16 cellular contexts compared by ENCODE assay signal in genomic region chr4:75737398-75737797, GRCh38. TPM values are rescaled to one million over a fixed set of nuclear protein-coding genes. Genes with fewer than 3 reads are reported as not detected.
A peak's percentile ranks its signal among the peaks of the same experiment; 100 is the strongest.
DNase-seq lines count a peak whose midpoint lies in the region; ATAC-seq, FAIRE-seq and TF ChIP-seq lines count a peak whose summit lies in the region.
"Had no signal": no experiment of that assay in that cellular context is flagged by ENCODE, and none has a peak within 500 bp of the region (broad histone marks: within the 10 kb centered on the region; RNA-seq: fewer than 3 reads in every experiment).

No MANE protein-coding gene starts in this region.

- WGBS in HepG2 (ENCODE audit: low lambda C conversion rate) = 90% methylated on average over 2 of the region's 2 CpGs
- WGBS in right lobe of liver (ENCODE audit: insufficient coverage, low coverage, low lambda C conversion rate, missing lambda C conversion rate) = 67% methylated on average over 1 of the region's 2 CpGs

- peaks cover 52% of the 10 kb centered on the region for H3K79me2 ChIP-seq in HepG2 (ENCODE audit: insufficient read depth, low read length)

- no peak for FAIRE-seq in HepG2 (lab: Jason Lieb, UNC)
- FAIRE-seq: A204.1, GM18507 had no signal

- H3K4me3 ChIP-seq in HepG2 (replicated peaks in 1 of 3; ENCODE audit: insufficient read depth in 1 of 3, low read depth in 2 of 3, low read length in 3 of 3) (no peak overlapping the region), right lobe of liver (no peak overlapping the region), cardiac muscle cell (no peak overlapping the region)

- peak overlapping the region; percentile 40 for H3K27ac Mint-ChIP-seq in nephron progenitor cell
- H3K27ac Mint-ChIP-seq: B cell; CD4-positive, alpha-beta T cell had no signal

- TF ChIP-seq RAD21 in HepG2 (CRISPR knock-in tag; IDR thresholded peaks at IDR 0.05) = no peak

- peak overlapping the region; percentile 27 for H3K27ac ChIP-seq in HepG2 (ENCODE audit: extremely low read length, insufficient read depth, low read length)
- peak overlapping the region in 1 of 3 donors; percentile 29 for H3K27ac ChIP-seq in right lobe of liver
- H3K27ac ChIP-seq in cardiac muscle cell = peak overlapping the region; percentile 73
- H3K27ac ChIP-seq: HL-60 had no signal

- CTCF ChIA-PET in HepG2 (lab: Yijun Ruan, JAX; ENCODE audit: low intra/inter-chr PET ratio, low total read pairs) = no interaction called here

- no peaks in the 10 kb centered on the region for H3K9me3 ChIP-seq in HepG2 (ENCODE audit: low read length)
- no peaks in the 10 kb centered on the region for H3K9me3 ChIP-seq in right lobe of liver
- H3K9me3 ChIP-seq in cardiac muscle cell (ENCODE audit: low read depth) = no peaks in the 10 kb centered on the region

- no peak for TF ChIP-seq CTCF in HepG2 (CRISPR knock-in tag; IDR thresholded peaks at IDR 0.05)
- TF ChIP-seq CTCF in right lobe of liver (IDR thresholded peaks at IDR 0.05) = no peak
- no peak for TF ChIP-seq CTCF in cardiac muscle cell (IDR thresholded peaks at IDR 0.05; ENCODE audit: low read depth, low read length)
- no peak for TF ChIP-seq CTCF in nephron progenitor cell (IDR thresholded peaks at IDR 0.05)

- peaks cover 14% of the 10 kb centered on the region; the same call in 1 of the 2 replicates for H4K20me1 ChIP-seq in HepG2 (ENCODE audit: insufficient read depth, low read length)

- H3K4me1 Mint-ChIP-seq in nephron progenitor cell = no peaks in the 10 kb centered on the region

- TF ChIP-seq POLR2A in HepG2 (IDR thresholded peaks at IDR 0.05; ENCODE audit: insufficient read depth in 1 of 2, low read depth in 2 of 2, low read length in 2 of 2) = no peak
- no peak for TF ChIP-seq POLR2A in right lobe of liver (IDR thresholded peaks at IDR 0.05)

- POLR2A ChIA-PET in HepG2 (lab: Yijun Ruan, JAX) = interaction anchor here (1.5 to 2.2 kb wide), 2 partner anchors 10 to 13 kb away, joined by 3 to 11 read pairs; partner anchors contain the start of gene USO1

- in situ Hi-C loops in HepG2 (cut with HindIII; ENCODE audit: extremely low pct_ligation_motif_present, low pct_unique_long_range_greater_than_20kb) = no loop called here

- H3K36me3 Mint-ChIP-seq in nephron progenitor cell (ENCODE audit: low read depth) = peaks cover 32% of the 10 kb centered on the region

- no peaks in the 10 kb centered on the region; a peak in 1 of 5 replicates for H3K36me3 ChIP-seq in HepG2 (replicated peaks in 1 of 2; ENCODE audit: control insufficient read depth in 1 of 2, insufficient read depth in 2 of 2, low read length in 2 of 2)
- no peaks in the 10 kb centered on the region for H3K36me3 ChIP-seq in right lobe of liver
- H3K36me3 ChIP-seq in cardiac muscle cell = no peaks in the 10 kb centered on the region

- H3K4me2 ChIP-seq in HepG2 (ENCODE audit: low read depth, low read length) = no peak overlapping the region

- peaks cover 24% of the 10 kb centered on the region for H3K4me1 ChIP-seq in HepG2 (ENCODE audit: insufficient read depth, low read length)
- peaks cover 0 to 14% (median 0%) of the 10 kb centered on the region in 4 donors for H3K4me1 ChIP-seq in right lobe of liver
- peaks cover 14% of the 10 kb centered on the region for H3K4me1 ChIP-seq in cardiac muscle cell (ENCODE audit: low read depth)

- ATAC-seq in HepG2 (peak; percentile 71), right lobe of liver (no peak), GM21367 (IDR thresholded peaks at IDR 0.05; ENCODE audit: unreplicated experiment) (no peak), GM21529 (IDR thresholded peaks at IDR 0.05; ENCODE audit: unreplicated experiment) (no peak)
- ATAC-seq: HCT116 had no signal

- no peak overlapping the region for H2AFZ ChIP-seq in HepG2 (ENCODE audit: low read length)

- H3K27me3 Mint-ChIP-seq in nephron progenitor cell (ENCODE audit: low read depth, poor library complexity) = no peaks in the 10 kb centered on the region
- H3K27me3 Mint-ChIP-seq: B cell; CD4-positive, alpha-beta T cell had no signal

- DNase-seq in HepG2 (ENCODE audit: low spot score) (no peak), right lobe of liver (no peak), cardiac muscle cell (ENCODE audit: low read depth in 1 of 2, low spot score in 1 of 2) (peak in 1 of 2 donors; percentile 37), nephron progenitor cell (no peak), NCI-H1436 treated with DMSO at 0.1 percent for 48 hours (lab: John Stamatoyannopoulos, UW) (no peak)
- DNase-seq: C1 segment of cervical spinal cord; Calu3; CD4-positive, alpha-beta T cell; DMS 273 treated with DMSO at 0.1 percent for 48 hours had no signal

- intact Hi-C loops in HepG2 (cut with micrococcal nuclease; ENCODE audit: unreplicated experiment) = no loop called here
- intact Hi-C loops in right lobe of liver (cut with DNase I) = no loop called here

- no peak overlapping the region for H3K9ac ChIP-seq in HepG2 (ENCODE audit: insufficient read depth, low read depth, low read length)

- peaks cover 22% of the 10 kb centered on the region for H3K9me3 Mint-ChIP-seq in nephron progenitor cell
- H3K9me3 Mint-ChIP-seq: CD4-positive, alpha-beta T cell had no signal

- H3K27me3 ChIP-seq in HepG2 (ENCODE audit: control insufficient read depth in 1 of 2, insufficient read depth in 2 of 2, low read length in 2 of 2) = no peaks in the 10 kb centered on the region
- H3K27me3 ChIP-seq in right lobe of liver = no peaks in the 10 kb centered on the region
- H3K27me3 ChIP-seq in cardiac muscle cell = no peaks in the 10 kb centered on the region

- no peak overlapping the region for H3K4me3 Mint-ChIP-seq in nephron progenitor cell
- H3K4me3 Mint-ChIP-seq: B cell; CD4-positive, alpha-beta T cell had no signal

- no TSS peak for BruUV-seq in HepG2 (replicated peaks; lab: Mats Ljungman, UMichigan)

- TF ChIP-seq EP300 in HepG2 (IDR thresholded peaks at IDR 0.05; ENCODE audit: low read depth in 2 of 2, low read length in 2 of 2) (no peak), HepG2 (CRISPR knock-in tag; IDR thresholded peaks at IDR 0.05; ENCODE audit: borderline replicate concordance) (no peak)

TF ChIP-seq in HepG2, 621 proteins besides CTCF, POLR2A, EP300 and RAD21:
- TF ChIP-seq, protein P1, sequence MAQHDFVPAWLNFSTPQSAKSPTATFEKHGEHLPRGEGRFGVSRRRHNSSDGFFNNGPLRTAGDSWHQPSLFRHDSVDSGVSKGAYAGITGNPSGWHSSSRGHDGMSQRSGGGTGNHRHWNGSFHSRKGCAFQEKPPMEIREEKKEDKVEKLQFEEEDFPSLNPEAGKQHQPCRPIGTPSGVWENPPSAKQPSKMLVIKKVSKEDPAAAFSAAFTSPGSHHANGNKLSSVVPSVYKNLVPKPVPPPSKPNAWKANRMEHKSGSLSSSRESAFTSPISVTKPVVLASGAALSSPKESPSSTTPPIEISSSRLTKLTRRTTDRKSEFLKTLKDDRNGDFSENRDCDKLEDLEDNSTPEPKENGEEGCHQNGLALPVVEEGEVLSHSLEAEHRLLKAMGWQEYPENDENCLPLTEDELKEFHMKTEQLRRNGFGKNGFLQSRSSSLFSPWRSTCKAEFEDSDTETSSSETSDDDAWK (CRISPR knock-in tag; IDR thresholded peaks at IDR 0.05) = no peak
- TF ChIP-seq ZNF17 (CRISPR knock-in tag; IDR thresholded peaks at IDR 0.05) (no peak), ZNF879 (CRISPR knock-in tag; IDR thresholded peaks at IDR 0.05) (no peak), ZBTB38 (CRISPR knock-in tag; IDR thresholded peaks at IDR 0.05) (no peak), SMAD9 (CRISPR knock-in tag; IDR thresholded peaks at IDR 0.05) (no peak)

RNA-seq across cellular contexts. Expression of gene USO1, which starts 13.0 kb away (rescaled TPM):
- total RNA-seq in HepG2 (2016; rRNA removed; fragmentation: Illumina TruSeq; extraction: Trizol) (87.7 and 111 TPM in 2 replicates), right lobe of liver (10 to 100 TPM; 43.7 to 64.0 (median 49.4) TPM), cardiac muscle cell (45.1 and 47.9 TPM in 2 replicates)
- 8.7 and 10.1 TPM in 2 replicates for total RNA-seq in HepG2 (2016; cell fraction: cytosol; rRNA removed; fragmentation: Illumina TruSeq; extraction: Trizol; ENCODE audit: low read depth)
- total RNA-seq in HepG2 (2016; cell fraction: insoluble cytoplasmic fraction; rRNA removed; fragmentation: Illumina TruSeq; extraction: Trizol) = 86.1 and 107 TPM in 2 replicates
- total RNA-seq in HepG2 (2016; cell fraction: membrane; rRNA removed; fragmentation: Illumina TruSeq; extraction: Trizol) = 34.3 and 42.9 TPM in 2 replicates
- 67.4 and 83.9 TPM in 2 replicates for total RNA-seq in HepG2 (2016; cell fraction: nucleus; rRNA removed; fragmentation: Illumina TruSeq; extraction: Trizol)
- polyA plus RNA-seq in HepG2 (2011; rRNA removed) (40.8 and 52.2 TPM in 2 replicates), cardiac muscle cell (46.6 and 50.5 TPM in 2 replicates)
- 21.5 and 31.4 TPM in 2 replicates for polyA plus RNA-seq in HepG2 (2011; cell fraction: cytosol; rRNA removed)
- 16.6 and 18.0 TPM in 2 replicates for polyA plus RNA-seq in HepG2 (2011; cell fraction: nucleus; rRNA removed)
- 42.8 and 53.1 TPM in 2 replicates for polyA plus RNA-seq in HepG2 (2012)
- polyA plus RNA-seq in HepG2 (2016; cell fraction: cytosol; fragmentation: Illumina TruSeq; extraction: Trizol; ENCODE audit: low read depth) = 3.9 and 4.3 TPM in 2 replicates
- 72.4 and 76.4 TPM in 2 replicates for polyA plus RNA-seq in HepG2 (2016; cell fraction: insoluble cytoplasmic fraction; fragmentation: Illumina TruSeq; extraction: Trizol; ENCODE audit: low read depth)
- 16.6 and 19.6 TPM in 2 replicates for polyA plus RNA-seq in HepG2 (2016; cell fraction: membrane; fragmentation: Illumina TruSeq; extraction: Trizol; ENCODE audit: low read depth)
- 78.1 and 78.9 TPM in 2 replicates for polyA plus RNA-seq in HepG2 (2016; cell fraction: nucleus; fragmentation: Illumina TruSeq; extraction: Trizol; ENCODE audit: insufficient read depth, low read depth)
- 14.8 and 29.1 TPM in 2 replicates for polyA minus RNA-seq in HepG2 (2011; rRNA and poly(A)+ RNA removed; ENCODE audit: low replicate concordance)
- 40.9 and 44.0 TPM in 2 replicates for polyA minus RNA-seq in HepG2 (2011; cell fraction: cytosol; rRNA and poly(A)+ RNA removed)
- 50.7 and 56.3 TPM in 2 replicates for polyA minus RNA-seq in HepG2 (2011; cell fraction: nucleus; rRNA and poly(A)+ RNA removed)
